Comparison of ENCODE assay signal across 14 cellular contexts in the genomic region with DNA sequence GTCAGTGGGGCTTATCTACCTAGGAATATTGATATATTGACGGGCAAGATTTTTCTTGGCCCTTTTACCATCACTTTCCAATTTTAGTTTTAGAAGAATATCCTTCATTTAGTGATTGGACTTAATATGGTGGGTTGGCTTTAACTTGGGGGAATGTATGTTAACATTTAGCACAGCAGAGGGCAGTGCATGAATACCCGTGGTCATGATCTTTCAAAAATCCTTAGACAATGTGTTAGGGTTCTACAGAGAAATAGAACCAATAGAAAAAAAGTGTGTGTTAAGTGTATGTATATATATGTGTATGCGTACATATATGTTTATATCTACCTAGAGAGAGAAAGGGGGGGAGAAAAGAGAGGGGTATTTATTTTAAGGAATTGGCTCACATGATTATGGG. TPM values are rescaled to one million over a fixed set of nuclear protein-coding genes. Genes with fewer than 3 reads are reported as not detected.
DNase-seq lines count a peak whose midpoint lies in the region; ATAC-seq and TF ChIP-seq lines count a peak whose summit lies in the region.
"Had no signal": no experiment of that assay in that cellular context is flagged by ENCODE, and none has a peak within 500 bp of the region (broad histone marks: within the 10 kb centered on the region; RNA-seq: fewer than 3 reads in every experiment).

No MANE protein-coding gene starts in this region.

- DNase-seq in CD4-positive, alpha-beta T cell, result no peak
- DNase-seq in WERI-Rb-1, result no peak
- peak; percentile 1 for DNase-seq in kidney glomerular epithelial cell (lab: John Stamatoyannopoulos, UW)
- no peak for DNase-seq in NCI-H1436 treated with DMSO at 0.1 percent for 48 hours (lab: John Stamatoyannopoulos, UW)
- DNase-seq in C1 segment of cervical spinal cord (lab: John Stamatoyannopoulos, UW), result no peak
- DNase-seq in upper lobe of left lung, result no peak
- DNase-seq: body of pancreas; effector CD8-positive, alpha-beta T cell; occipital lobe had no signal

- no peak overlapping the region for H3K27ac ChIP-seq in CD4-positive, alpha-beta T cell (ENCODE audit: low read depth, low read length)
- no peak overlapping the region for H3K27ac ChIP-seq in KMS-11
- no peak overlapping the region for H3K27ac ChIP-seq in WERI-Rb-1
- H3K27ac ChIP-seq in upper lobe of left lung, result no peak overlapping the region
- H3K27ac ChIP-seq: body of pancreas, HL-60, SK-N-MC had no signal

- no peak overlapping the region for H3K4me3 Mint-ChIP-seq in CD4-positive, alpha-beta T cell
- H3K4me3 Mint-ChIP-seq: CD4-positive, CD25-positive, alpha-beta regulatory T cell had no signal

- H3K4me1 ChIP-seq in KMS-11 (ENCODE audit: low read depth, poor library complexity, severe bottlenecking) (peaks cover 31% of the 10 kb centered on the region), upper lobe of left lung (peaks cover 3 to 25% (median 18%) of the 10 kb centered on the region in 4 donors)
- H3K4me1 ChIP-seq: body of pancreas had no signal

- H3K9me3 ChIP-seq in CD4-positive, alpha-beta T cell (ENCODE audit: control insufficient read depth, low read length), result no peaks in the 10 kb centered on the region
- H3K9me3 ChIP-seq in WERI-Rb-1 (ENCODE audit: severe bottlenecking), result no peaks in the 10 kb centered on the region
- no peaks in the 10 kb centered on the region for H3K9me3 ChIP-seq in upper lobe of left lung
- H3K9me3 ChIP-seq: body of pancreas had no signal

- no peaks in the 10 kb centered on the region for H3K9me3 Mint-ChIP-seq in CD4-positive, alpha-beta T cell

- TF ChIP-seq EP300 in upper lobe of left lung (IDR thresholded peaks at IDR 0.05), result no peak

- H3K27me3 ChIP-seq in CD4-positive, alpha-beta T cell (ENCODE audit: control insufficient read depth, insufficient read depth, low read length), result no peaks in the 10 kb centered on the region
- H3K27me3 ChIP-seq in KMS-11 (ENCODE audit: insufficient read depth, low read depth) (no peaks in the 10 kb centered on the region), WERI-Rb-1 (ENCODE audit: insufficient read depth, low read depth, severe bottlenecking) (no peaks in the 10 kb centered on the region), upper lobe of left lung (no peaks in the 10 kb centered on the region)
- H3K27me3 ChIP-seq: body of pancreas had no signal

- TF ChIP-seq POLR2A in upper lobe of left lung (IDR thresholded peaks at IDR 0.05), result no peak

- intact Hi-C loops in CD4-positive, alpha-beta T cell (cut with DNase I, micrococcal nuclease), result loop anchor here in 1 of 2 experiments (5.0 kb wide), 1 partner anchor 751 kb away; no protein-coding TSS in a partner anchor

- H4K20me1 ChIP-seq in KMS-11 (ENCODE audit: insufficient read depth), result no peaks in the 10 kb centered on the region

- H3K79me2 ChIP-seq in KMS-11 (ENCODE audit: insufficient read depth, low read depth), result no peaks in the 10 kb centered on the region

- no peak overlapping the region for H2AFZ ChIP-seq in KMS-11 (ENCODE audit: low read depth)

- H3K4me2 ChIP-seq in KMS-11, result no peak overlapping the region

- TF ChIP-seq CTCF in CD4-positive, alpha-beta T cell (IDR thresholded peaks at IDR 0.05), result peak; percentile 23
- peak; percentile 51 for TF ChIP-seq CTCF in KMS-11 (conservative IDR thresholded peaks at IDR 0.05; ENCODE audit: low read depth, low read length)
- 0 out of 2 replicates have a peak, but pooled peaks have one; percentile 2 for TF ChIP-seq CTCF in WERI-Rb-1 (IDR thresholded peaks at IDR 0.05; ENCODE audit: low read depth, low read length)
- no peak for TF ChIP-seq CTCF in upper lobe of left lung (IDR thresholded peaks at IDR 0.05)

- 77 to 86% methylated on average over 3 of the region's 3 CpGs for WGBS in upper lobe of left lung, 2 donors

- peaks cover 27% of the 10 kb centered on the region for H3K4me1 Mint-ChIP-seq in CD4-positive, alpha-beta T cell (ENCODE audit: low read depth)

- CTCF ChIA-PET in CD4-positive, alpha-beta T cell (lab: Charles Lee), result interaction anchor here (3.6 kb wide), 1 partner anchor 114 kb away, joined by 65 read pairs; a partner anchor contains a TSS

- no peak for ATAC-seq in CD4-positive, alpha-beta T cell (ENCODE audit: poor library complexity)
- ATAC-seq in GM21576 (IDR thresholded peaks at IDR 0.05; ENCODE audit: unreplicated experiment) (no peak), upper lobe of left lung (ENCODE audit: low FRiP score in 2 of 2) (no peak)
- ATAC-seq: body of pancreas had no signal

- no peak overlapping the region for H3K27ac Mint-ChIP-seq in CD4-positive, alpha-beta T cell
- H3K27ac Mint-ChIP-seq: CD4-positive, CD25-positive, alpha-beta regulatory T cell had no signal

- H3K36me3 ChIP-seq in KMS-11 (ENCODE audit: insufficient read depth) (no peaks in the 10 kb centered on the region), WERI-Rb-1 (no peaks in the 10 kb centered on the region), upper lobe of left lung (no peaks in the 10 kb centered on the region)

- POLR2A ChIA-PET in CD4-positive, alpha-beta T cell (lab: Charles Lee), result no interaction called here

- H3K4me3 ChIP-seq in KMS-11 (IDR thresholded peaks at IDR 0.05; ENCODE audit: insufficient read depth, low read depth, low read length), result no peak overlapping the region
- no peak overlapping the region for H3K4me3 ChIP-seq in WERI-Rb-1 (ENCODE audit: low read depth, low read length)
- H3K4me3 ChIP-seq in upper lobe of left lung, result no peak overlapping the region
- H3K4me3 ChIP-seq: body of pancreas, SK-N-MC had no signal

- H3K36me3 Mint-ChIP-seq in CD4-positive, alpha-beta T cell (ENCODE audit: low read depth), result no peaks in the 10 kb centered on the region
- H3K36me3 Mint-ChIP-seq: CD4-positive, CD25-positive, alpha-beta regulatory T cell had no signal

- H3K9ac ChIP-seq in KMS-11, result no peak overlapping the region

- no peaks in the 10 kb centered on the region for H3K27me3 Mint-ChIP-seq in CD4-positive, alpha-beta T cell

RNA-seq across cellular contexts. Expression of a gene that starts 36.9 kb away (rescaled TPM):
- 10 to 100 TPM in 1 of 2 experiments, 1 to 10 TPM in 1; 9.7 to 16.7 TPM for total RNA-seq in CD4-positive, alpha-beta T cell
- 1 to 10 TPM; 1.0 to 6.6 (median 2.8) TPM for total RNA-seq in upper lobe of left lung
- total RNA-seq: occipital lobe had no signal

Comparison
In these comparisons a context has a peak if more than half of its experiments do, and no peak if none do; other contexts are left out.
1. CTCF ChIP-seq: peak in CD4-positive, alpha-beta T cell (single experiment), KMS-11 (single experiment) and WERI-Rb-1 (single experiment); none in upper lobe of left lung (0 of 6).